Comparison of ENCODE assay signal across 8 cellular contexts in genomic region chr3:57757642-57758297, GRCh38. TPM values are rescaled to one million over a fixed set of nuclear protein-coding genes. Genes with fewer than 3 reads are reported as not detected.
DNase-seq lines count a peak whose midpoint lies in the region; FAIRE-seq and TF ChIP-seq lines count a peak whose summit lies in the region.

No MANE protein-coding gene starts in this region.

- H3K27ac Mint-ChIP-seq in endothelial cell (ENCODE audit: unreplicated experiment) = peak overlapping the region; percentile 84
- no peak overlapping the region for H3K27ac Mint-ChIP-seq in neural crest cell (ENCODE audit: unreplicated experiment)

- H3K36me3 Mint-ChIP-seq in endothelial cell (ENCODE audit: low read depth, unreplicated experiment) (peaks cover 12% of the 10 kb centered on the region), neural crest cell (ENCODE audit: low read depth) (peaks cover 6% of the 10 kb centered on the region)

- H3K27me3 Mint-ChIP-seq in endothelial cell (ENCODE audit: unreplicated experiment) (peaks cover 9% of the 10 kb centered on the region), neural crest cell (ENCODE audit: low read depth) (peaks cover 4% of the 10 kb centered on the region)

- peak; percentile 25 for DNase-seq in OCI-M1 (lab: John Stamatoyannopoulos, UW)
- peak; percentile 13 for DNase-seq in endothelial cell (ENCODE audit: low spot score)
- DNase-seq in neural crest cell (ENCODE audit: low read depth, low spot score) = peak; percentile 1
- DNase-seq in NAMALWA (ENCODE audit: low spot score) = no peak
- DNase-seq in DMS114 treated with DMSO at 0.1 percent for 48 hours (lab: John Stamatoyannopoulos, UW; ENCODE audit: unreplicated experiment) = no peak
- DNase-seq in KG1 (lab: John Stamatoyannopoulos, UW) = no peak
- DNase-seq in NCI-H1092 (lab: John Stamatoyannopoulos, UW) = no peak

- peaks cover 22% of the 10 kb centered on the region for H3K4me1 Mint-ChIP-seq in endothelial cell (ENCODE audit: unreplicated experiment)
- H3K4me1 Mint-ChIP-seq in neural crest cell = peaks cover 29% of the 10 kb centered on the region

- H3K9me3 Mint-ChIP-seq in endothelial cell (ENCODE audit: unreplicated experiment) (no peaks in the 10 kb centered on the region), neural crest cell (no peaks in the 10 kb centered on the region)

- TF ChIP-seq CTCF in endothelial cell (IDR thresholded peaks at IDR 0.05; ENCODE audit: unreplicated experiment) (no peak), neural crest cell (conservative IDR thresholded peaks at IDR 0.05) (peak; percentile 22)

- peak overlapping the region; percentile 97 for H3K4me3 Mint-ChIP-seq in endothelial cell (ENCODE audit: unreplicated experiment)
- H3K4me3 Mint-ChIP-seq in neural crest cell = peak overlapping the region; percentile 96

- peak; percentile 63 for FAIRE-seq in G401.6 (lab: Jason Lieb, UNC)

RNA-seq across cellular contexts. Expression of gene SLMAP, which starts 1.7 kb away (rescaled TPM):
- total RNA-seq in endothelial cell (ENCODE audit: unreplicated experiment) (45.7 TPM), neural crest cell (38.6 and 45.7 TPM in 2 replicates)

Comparison
In these comparisons a context has a peak if more than half of its experiments do, and no peak if none do; other contexts are left out.
1. DNase-seq: peak in OCI-M1 (single experiment), endothelial cell (single experiment) and neural crest cell (single experiment); none in NAMALWA (single experiment), DMS114 treated with DMSO at 0.1 percent for 48 hours (single experiment), KG1 (single experiment) and NCI-H1092 (single experiment).